Comparison of ENCODE assay signal across 8 cellular contexts in the genomic region with DNA sequence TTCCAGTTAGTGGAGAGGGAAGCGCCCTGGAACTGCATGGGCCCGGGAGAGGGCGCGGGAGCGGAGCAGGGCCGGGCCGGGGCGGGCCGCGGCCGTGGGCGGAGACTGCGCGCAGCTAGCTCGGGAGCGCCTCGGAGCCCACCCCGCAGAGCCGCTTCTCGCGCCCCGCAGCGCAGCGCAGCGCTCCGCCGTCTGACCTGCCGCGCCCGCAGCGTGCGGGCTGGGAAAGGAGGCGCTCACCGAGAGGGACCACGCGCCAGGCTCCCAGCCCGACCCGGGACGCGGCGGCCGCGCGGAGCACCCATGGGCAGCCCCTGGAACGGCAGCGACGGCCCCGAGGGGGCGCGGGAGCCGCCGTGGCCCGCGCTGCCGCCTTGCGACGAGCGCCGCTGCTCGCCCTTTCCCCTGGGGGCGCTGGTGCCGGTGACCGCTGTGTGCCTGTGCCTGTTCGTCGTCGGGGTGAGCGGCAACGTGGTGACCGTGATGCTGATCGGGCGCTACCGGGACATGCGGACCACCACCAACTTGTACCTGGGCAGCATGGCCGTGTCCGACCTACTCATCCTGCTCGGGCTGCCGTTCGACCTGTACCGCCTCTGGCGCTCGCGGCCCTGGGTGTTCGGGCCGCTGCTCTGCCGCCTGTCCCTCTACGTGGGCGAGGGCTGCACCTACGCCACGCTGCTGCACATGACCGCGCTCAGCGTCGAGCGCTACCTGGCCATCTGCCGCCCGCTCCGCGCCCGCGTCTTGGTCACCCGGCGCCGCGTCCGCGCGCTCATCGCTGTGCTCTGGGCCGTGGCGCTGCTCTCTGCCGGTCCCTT. TPM values are rescaled to one million over a fixed set of nuclear protein-coding genes. Genes with fewer than 3 reads are reported as not detected.
DNase-seq lines count a peak whose midpoint lies in the region; ATAC-seq and TF ChIP-seq lines count a peak whose summit lies in the region.

A gene with protein sequence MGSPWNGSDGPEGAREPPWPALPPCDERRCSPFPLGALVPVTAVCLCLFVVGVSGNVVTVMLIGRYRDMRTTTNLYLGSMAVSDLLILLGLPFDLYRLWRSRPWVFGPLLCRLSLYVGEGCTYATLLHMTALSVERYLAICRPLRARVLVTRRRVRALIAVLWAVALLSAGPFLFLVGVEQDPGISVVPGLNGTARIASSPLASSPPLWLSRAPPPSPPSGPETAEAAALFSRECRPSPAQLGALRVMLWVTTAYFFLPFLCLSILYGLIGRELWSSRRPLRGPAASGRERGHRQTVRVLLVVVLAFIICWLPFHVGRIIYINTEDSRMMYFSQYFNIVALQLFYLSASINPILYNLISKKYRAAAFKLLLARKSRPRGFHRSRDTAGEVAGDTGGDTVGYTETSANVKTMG (plus strand): TSS at position 304 of the 821 bp plus-strand sequence. CDS start 0 bp downstream, at position 304.

- H3K27me3 Mint-ChIP-seq in activated naive CD8-positive, alpha-beta T cell treated with anti-CD3 and anti-CD28 coated beads for 36 hours = peaks cover 76% of the 10 kb centered on the region

- WGBS in hepatocyte (ENCODE audit: low lambda C conversion rate, missing lambda C conversion rate) = 5% methylated on average over 65 of the region's 111 CpGs
- WGBS in sigmoid colon, 2 donors = 3 to 10% methylated on average over 111 of the region's 111 CpGs

- no peaks in the 10 kb centered on the region for H4K20me1 ChIP-seq in hepatocyte (ENCODE audit: insufficient read depth, poor library complexity, severe bottlenecking)

- H3K4me3 ChIP-seq in hepatocyte = peak within 1 kb of the TSS; percentile 29
- peak within 1 kb of the TSS; percentile 16 to 52 (median 44) for H3K4me3 ChIP-seq in sigmoid colon

- H3K36me3 ChIP-seq in hepatocyte (replicated peaks; ENCODE audit: insufficient read depth, low read depth) = no peaks in the 10 kb centered on the region
- H3K36me3 ChIP-seq in sigmoid colon = no peaks in the 10 kb centered on the region

- no peak within 1 kb of the TSS for H3K27ac Mint-ChIP-seq in activated naive CD8-positive, alpha-beta T cell treated with anti-CD3 and anti-CD28 coated beads for 36 hours

- TF ChIP-seq EP300 in sigmoid colon (IDR thresholded peaks at IDR 0.05) = no peak

- DNase-seq in NCI-H526 treated with DMSO at 0.1 percent for 48 hours (lab: John Stamatoyannopoulos, UW) = peak; percentile 33
- peak; percentile 62 for DNase-seq in activated naive CD8-positive, alpha-beta T cell treated with anti-CD3 and anti-CD28 coated beads for 36 hours
- DNase-seq in hepatocyte (ENCODE audit: low spot score) = peak; percentile 46
- DNase-seq in sigmoid colon = no peak

- H3K9me3 ChIP-seq in hepatocyte (ENCODE audit: low read depth) (no peaks in the 10 kb centered on the region), sigmoid colon (no peaks in the 10 kb centered on the region)

- peak within 1 kb of the TSS; percentile 79 for H3K4me2 ChIP-seq in hepatocyte

- H3K27ac ChIP-seq in hepatocyte (no peak within 1 kb of the TSS), sigmoid colon (no peak within 1 kb of the TSS)

- TF ChIP-seq CTCF in GM12872 (IDR thresholded peaks at IDR 0.05; ENCODE audit: insufficient read depth, low read depth, low read length) (peak; percentile 44; the same call in 2 of the 3 replicates), hepatocyte (IDR thresholded peaks at IDR 0.05; ENCODE audit: poor library complexity) (peak; percentile 18), sigmoid colon (IDR thresholded peaks at IDR 0.05) (no peak)

- no peaks in the 10 kb centered on the region for H3K79me2 ChIP-seq in hepatocyte

- H2AFZ ChIP-seq in hepatocyte = peak within 1 kb of the TSS; percentile 76

- H3K36me3 Mint-ChIP-seq in activated naive CD8-positive, alpha-beta T cell treated with anti-CD3 and anti-CD28 coated beads for 36 hours = peaks cover 3% of the 10 kb centered on the region

- intact Hi-C loops in sigmoid colon (cut with DNase I) = no loop called here

- no peak for TF ChIP-seq POLR2A in sigmoid colon (IDR thresholded peaks at IDR 0.05)

- H3K9me3 Mint-ChIP-seq in activated naive CD8-positive, alpha-beta T cell treated with anti-CD3 and anti-CD28 coated beads for 36 hours = peaks cover 1% of the 10 kb centered on the region

- ATAC-seq in GM18870 (IDR thresholded peaks at IDR 0.05; ENCODE audit: unreplicated experiment) = no peak
- no peak for ATAC-seq in HG03432 (IDR thresholded peaks at IDR 0.05; ENCODE audit: unreplicated experiment)
- ATAC-seq in HG03460 (IDR thresholded peaks at IDR 0.05; ENCODE audit: unreplicated experiment) = no peak

- H3K4me1 ChIP-seq in hepatocyte (ENCODE audit: insufficient read depth) (no peaks in the 10 kb centered on the region), sigmoid colon (peaks cover 0 to 23% (median 18%) of the 10 kb centered on the region in 4 donors)

- H3K4me3 Mint-ChIP-seq in activated naive CD8-positive, alpha-beta T cell treated with anti-CD3 and anti-CD28 coated beads for 36 hours = peak within 1 kb of the TSS; percentile 58

- no peaks in the 10 kb centered on the region for H3K9me2 ChIP-seq in hepatocyte (replicated peaks; ENCODE audit: insufficient read depth)

- H3K27me3 ChIP-seq in hepatocyte (peaks cover 86% of the 10 kb centered on the region), sigmoid colon (peaks cover 21 to 60% (median 46%) of the 10 kb centered on the region in 3 donors)

- H3K4me1 Mint-ChIP-seq in activated naive CD8-positive, alpha-beta T cell treated with anti-CD3 and anti-CD28 coated beads for 36 hours = peaks cover 3% of the 10 kb centered on the region

RNA-seq across cellular contexts. Expression of the gene that starts here (rescaled TPM):
- not detected for total RNA-seq in activated naive CD8-positive, alpha-beta T cell treated with anti-CD3 and anti-CD28 coated beads for 36 hours
- not detected in 2 replicates for total RNA-seq in hepatocyte
- polyA plus RNA-seq in hepatocyte = not detected in 2 replicates
- total RNA-seq in sigmoid colon = under 1 TPM in 1 of 4 donors, not detected in 3; 0.71 TPM
- polyA plus RNA-seq in sigmoid colon = not detected

Comparison
In these comparisons a context has a peak if more than half of its experiments do, and no peak if none do; other contexts are left out.
1. Peak in DNase-seq in activated naive CD8-positive, alpha-beta T cell treated with anti-CD3 and anti-CD28 coated beads for 36 hours; RNA of the gene not detected or under 1 TPM.
2. Peak in DNase-seq, H3K4me3 ChIP-seq and H3K4me2 ChIP-seq in hepatocyte; RNA of the gene not detected or under 1 TPM.
3. CTCF ChIP-seq: peak in GM12872 (single experiment) and hepatocyte (single experiment); none in sigmoid colon (0 of 4).